In genomic region chr12:45235087-45236025, GRCh38 we compare ENCODE assay signal across 8 cellular contexts. TPM values are rescaled to one million over a fixed set of nuclear protein-coding genes. Genes with fewer than 3 reads are reported as not detected.
DNase-seq lines count a peak whose midpoint lies in the region; TF ChIP-seq lines count a peak whose summit lies in the region.

No MANE protein-coding gene starts in this region.

- H3K4me3 Mint-ChIP-seq in neural crest cell, result no peak overlapping the region

- H3K27me3 Mint-ChIP-seq in neural crest cell (ENCODE audit: low read depth), result no peaks in the 10 kb centered on the region

- H3K27ac Mint-ChIP-seq in neural crest cell (ENCODE audit: unreplicated experiment), result peak overlapping the region; percentile 90

- peaks cover 3% of the 10 kb centered on the region for H3K9me3 Mint-ChIP-seq in neural crest cell

- H3K9me3 ChIP-seq in Peyer's patch, result no peaks in the 10 kb centered on the region

- H3K36me3 ChIP-seq in Peyer's patch (no peaks in the 10 kb centered on the region), H7 (replicated peaks; ENCODE audit: control insufficient read depth, insufficient read depth, low read length) (no peaks in the 10 kb centered on the region)

- peaks cover 53% of the 10 kb centered on the region for H3K4me1 Mint-ChIP-seq in neural crest cell

- H3K27ac ChIP-seq in Peyer's patch, result peak overlapping the region; percentile 20 to 85 (median 45)

- H3K4me1 ChIP-seq in Peyer's patch, result peaks cover 0 to 47% (median 3%) of the 10 kb centered on the region in 4 donors

- TF ChIP-seq CTCF in Peyer's patch (IDR thresholded peaks at IDR 0.05) (no peak), epithelial cell of proximal tubule (conservative IDR thresholded peaks at IDR 0.05; ENCODE audit: low read depth, low read length) (no peak), neural crest cell (conservative IDR thresholded peaks at IDR 0.05) (no peak)

- peak; percentile 79 for DNase-seq in NCI-H2107 treated with DMSO at 0.1 percent for 48 hours (lab: John Stamatoyannopoulos, UW; ENCODE audit: unreplicated experiment)
- DNase-seq in NCI-H2107 (lab: John Stamatoyannopoulos, UW), result no peak
- DNase-seq in Peyer's patch, result no peak
- DNase-seq in epithelial cell of proximal tubule (ENCODE audit: low read depth), result peak; percentile 75
- no peak for DNase-seq in neural crest cell (ENCODE audit: low read depth, low spot score)
- no peak for DNase-seq in SHP77 treated with DMSO at 0.1 percent for 48 hours (lab: John Stamatoyannopoulos, UW)
- no peak for DNase-seq in H7
- DNase-seq in retina, result no peak

- no peak overlapping the region for H3K4me3 ChIP-seq in Peyer's patch
- no peak overlapping the region for H3K4me3 ChIP-seq in epithelial cell of proximal tubule (ENCODE audit: low read depth, low read length)
- no peak overlapping the region for H3K4me3 ChIP-seq in H7 (ENCODE audit: insufficient read depth, low read depth, low read length)

- TF ChIP-seq POLR2A in Peyer's patch (IDR thresholded peaks at IDR 0.05), result no peak

- H3K27me3 ChIP-seq in Peyer's patch (no peaks in the 10 kb centered on the region), H7 (ENCODE audit: control insufficient read depth, insufficient read depth, low read length) (no peaks in the 10 kb centered on the region)

- peaks cover 10% of the 10 kb centered on the region for H3K36me3 Mint-ChIP-seq in neural crest cell (ENCODE audit: low read depth)

RNA-seq across cellular contexts. Expression of gene ANO6, which starts 19.5 kb away (rescaled TPM):
- total RNA-seq in Peyer's patch, result 10 to 100 TPM; 28.9 to 93.3 (median 57.5) TPM
- 37.4 and 57.6 TPM in 2 replicates for total RNA-seq in epithelial cell of proximal tubule
- total RNA-seq in neural crest cell, result 32.0 and 34.0 TPM in 2 replicates
- 33.4 and 37.9 TPM in 2 replicates for total RNA-seq in H7 (2014; rRNA removed; shearing (Covaris generic))

Comparison
In these comparisons a context has a peak if more than half of its experiments do, and no peak if none do; other contexts are left out.
1. DNase-seq: peak in NCI-H2107 treated with DMSO at 0.1 percent for 48 hours (single experiment) and epithelial cell of proximal tubule (single experiment); none in NCI-H2107 (single experiment), Peyer's patch (0 of 3), neural crest cell (single experiment), SHP77 treated with DMSO at 0.1 percent for 48 hours (single experiment), H7 (single experiment) and retina (single experiment).